27 cellular contexts compared by ENCODE assay signal in the genomic region with DNA sequence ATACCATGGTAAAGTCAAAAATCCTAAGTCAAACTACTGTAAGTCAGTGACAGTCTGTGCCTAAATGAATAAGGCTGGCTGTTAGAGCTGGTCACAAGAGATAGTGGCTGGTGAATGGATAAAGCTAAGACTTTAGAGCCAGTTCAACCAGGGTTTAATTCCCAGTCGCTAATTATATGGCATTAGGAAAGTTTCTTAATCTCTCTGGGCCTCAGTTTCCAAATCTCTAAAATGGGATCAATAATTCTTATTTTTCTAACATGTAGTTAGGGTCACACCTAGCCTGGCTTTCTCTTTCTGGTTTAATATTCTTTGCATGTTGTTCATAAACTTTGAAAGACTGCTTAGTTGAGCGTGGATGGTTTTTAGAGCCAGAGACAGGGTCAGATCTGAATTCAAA.
"Had no signal": no experiment of that assay in that cellular context is flagged by ENCODE, and none has a peak within 500 bp of the region (broad histone marks: within the 10 kb centered on the region; RNA-seq: fewer than 3 reads in every experiment).

No MANE protein-coding gene starts in this region.

- H3K27ac ChIP-seq: stomach, suprapubic skin, testis, thoracic aorta, thyroid gland, tibial artery, tibial nerve, transverse colon, upper lobe of left lung, upper lobe of right lung, uterus, vagina had no signal

- H3K27me3 ChIP-seq: stomach, suprapubic skin, testis, thyroid gland, tibial artery, tibial nerve, transverse colon, upper lobe of left lung, upper lobe of right lung, uterus, vagina had no signal

- ATAC-seq: stimulated activated effector memory CD8-positive, alpha-beta T cell treated with anti-CD3 and anti-CD28 coated beads, Interleukin-12 subunit alpha, Interleukin-12 subunit beta, amount 100 ng/mL, for 72 hours; stimulated activated memory B cell treated with anti-CD40 and anti-IgM and Interleukin-4, amounts not matched to agents 10 μg/mL and 1 μg/mL and 100 μg/mL, for 72 hours; stimulated activated naive B cell treated with anti-CD40 and anti-IgM and Interleukin-4, amounts not matched to agents 10 μg/mL and 1 μg/mL and 100 μg/mL, for 72 hours; stimulated activated naive CD8-positive, alpha-beta T cell treated with anti-CD3 and anti-CD28 coated beads, Interleukin-15, amount 100 ng/mL, for 72 hours; stimulated activated naive CD8-positive, alpha-beta T cell treated with anti-CD3 and anti-CD28 coated beads, Interleukin-15, Interleukin-2, amounts not matched to agents 100 U/mL and 50 U/mL, for 24 hours; upper lobe of right lung had no signal

- DNase-seq: stimulated activated CD4-positive, alpha-beta T cell treated with anti-CD3 and anti-CD28 coated beads, Interleukin-2, amount 100 ng/mL, for 48 hours; stimulated activated CD4-positive, alpha-beta T cell treated with anti-CD3 and anti-CD28 coated beads, Interleukin-4, amount 100 ng/mL, for 1 hour; stimulated activated CD4-positive, alpha-beta T cell treated with anti-CD3 and anti-CD28 coated beads, Interleukin-4, amount 100 ng/mL, for 24 hours; stimulated activated CD4-positive, alpha-beta T cell treated with anti-CD3 and anti-CD28 coated beads, Interleukin-4, amount 100 ng/mL, for 4 hours; stimulated activated CD8-positive, alpha-beta memory T cell treated with anti-CD3 and anti-CD28 coated beads, Interleukin-4, amount 100 ng/mL, for 48 hours; stimulated activated naive B cell treated with anti-CD40 and anti-IgM and Interleukin-4, amounts not matched to agents 10 μg/mL and 1 μg/mL and 100 μg/mL, for 72 hours; stimulated activated naive CD4-positive, alpha-beta T cell; stimulated activated naive CD4-positive, alpha-beta T cell treated with Interleukin-2 at 50 U/mL for 16 hours; stimulated activated naive CD8-positive, alpha-beta T cell treated with anti-CD3 and anti-CD28 coated beads, Interleukin-15, amount 100 ng/mL, for 72 hours; stimulated activated naive CD8-positive, alpha-beta T cell treated with anti-CD3 and anti-CD28 coated beads, Interleukin-15, Interleukin-2, amounts not matched to agents 100 U/mL and 50 U/mL, for 24 hours; stomach; substantia nigra; testis; thyroid gland; tibial artery; transverse colon; trophoblast cell; upper lobe of left lung; upper lobe of right lung; uterus had no signal

- FAIRE-seq: urothelium cell line had no signal

- H3K4me3 ChIP-seq: stomach, suprapubic skin, testis, thoracic aorta, thyroid gland, tibial artery, tibial nerve, transverse colon, upper lobe of left lung, upper lobe of right lung, uterus, vagina had no signal

- H3K36me3 ChIP-seq: thoracic aorta, thyroid gland, transverse colon, upper lobe of left lung, upper lobe of right lung, uterus had no signal

- H3K4me1 ChIP-seq: stomach, suprapubic skin, testis, thyroid gland, tibial artery, tibial nerve, transverse colon, upper lobe of left lung, upper lobe of right lung, uterus had no signal

- H3K9me3 ChIP-seq: stomach, suprapubic skin, testis, thoracic aorta, thyroid gland, tibial nerve, transverse colon, upper lobe of left lung, upper lobe of right lung, uterus, vagina had no signal
